In the genomic region with DNA sequence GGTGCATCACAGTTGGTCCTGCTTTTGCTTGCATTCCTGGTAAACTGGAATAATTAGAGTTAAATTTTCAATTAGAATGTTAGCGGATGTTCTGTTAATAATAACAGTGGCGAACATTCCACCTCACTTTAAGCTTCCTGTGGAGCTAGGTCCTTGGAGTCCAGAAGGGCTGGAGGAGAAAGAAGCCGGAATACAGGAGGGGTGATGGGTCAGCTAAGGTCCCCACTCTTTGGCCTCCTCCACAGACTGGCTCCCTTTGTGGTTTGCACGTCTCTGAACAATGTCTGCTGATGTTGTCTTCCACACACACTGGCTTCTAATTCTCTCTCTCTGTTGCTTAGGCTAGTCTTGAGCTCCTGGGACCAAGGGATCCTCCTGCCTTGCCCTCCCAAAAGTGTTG, we compare ENCODE assay signal across 24 cellular contexts. TPM values are rescaled to one million over a fixed set of nuclear protein-coding genes. Genes with fewer than 3 reads are reported as not detected.
A peak's percentile ranks its signal among the peaks of the same experiment; 100 is the strongest.
DNase-seq lines count a peak whose midpoint lies in the region; ATAC-seq, FAIRE-seq and TF ChIP-seq lines count a peak whose summit lies in the region.
"Had no signal": no experiment of that assay in that cellular context is flagged by ENCODE, and none has a peak within 500 bp of the region (broad histone marks: within the 10 kb centered on the region; RNA-seq: fewer than 3 reads in every experiment).

No MANE protein-coding gene starts in this region.

- FAIRE-seq in astrocyte (lab: Jason Lieb, UNC) = no peak
- FAIRE-seq: GM12878 had no signal

- peaks cover 3% of the 10 kb centered on the region for H3K36me3 Mint-ChIP-seq in astrocyte (ENCODE audit: low read depth, unreplicated experiment)
- H3K36me3 Mint-ChIP-seq in activated T-cell treated with anti-CD3 and anti-CD28 coated beads, Interleukin-2, amount 50 U/mL, for 72 hours (ENCODE audit: insufficient read depth in 2 of 2) = no peaks in the 10 kb centered on the region

- H3K27me3 ChIP-seq in right cardiac atrium (ENCODE audit: control insufficient read depth, insufficient read depth) (no peaks in the 10 kb centered on the region), astrocyte (ENCODE audit: insufficient read depth, low read length) (no peaks in the 10 kb centered on the region), trophoblast cell (ENCODE audit: insufficient read depth, low read length) (no peaks in the 10 kb centered on the region), ascending aorta (no peaks in the 10 kb centered on the region)
- H3K27me3 ChIP-seq: SJCRH30 had no signal

- DNase-seq in right cardiac atrium (no peak), Right ventricle myocardium inferior (ENCODE audit: missing footprints) (no peak), astrocyte (ENCODE audit: low read depth) (no peak), trophoblast cell (no peak), ascending aorta (ENCODE audit: low spot score in 2 of 2) (no peak)
- no peak for DNase-seq in activated T-cell treated with anti-CD3 and anti-CD28 coated beads, Interleukin-2, amount 50 U/mL, for 72 hours
- DNase-seq: CD4-positive, alpha-beta T cell; COR-L47; DMS 273 treated with DMSO at 0.1 percent for 48 hours; DND-41; GM23248; NCI-H1092 treated with DMSO at 0.1 percent for 48 hours; NCI-H1436 treated with DMSO at 0.1 percent for 48 hours; NCI-H2029 treated with DMSO at 0.1 percent for 48 hours; NCI-H226; NCI-H510A treated with DMSO at 0.1 percent for 48 hours; NCI-H774; SJCRH30 had no signal

- H3K9me3 ChIP-seq in right cardiac atrium (ENCODE audit: control insufficient read depth, low read length) = no peaks in the 10 kb centered on the region
- H3K9me3 ChIP-seq in astrocyte (ENCODE audit: insufficient read depth, low read depth, low read length) = no peaks in the 10 kb centered on the region
- H3K9me3 ChIP-seq in trophoblast cell (ENCODE audit: insufficient read depth, low read depth, low read length) = no peaks in the 10 kb centered on the region
- H3K9me3 ChIP-seq in ascending aorta = no peaks in the 10 kb centered on the region
- H3K9me3 ChIP-seq: HAP-1, SJCRH30 had no signal

- H3K23ac ChIP-seq in trophoblast cell (ENCODE audit: low read length) = no peak overlapping the region

- peaks cover 58% of the 10 kb centered on the region for H3K79me1 ChIP-seq in trophoblast cell (ENCODE audit: low read length)

- no peak overlapping the region for H3K9ac ChIP-seq in astrocyte (ENCODE audit: low read length)
- no peak overlapping the region for H3K9ac ChIP-seq in trophoblast cell (ENCODE audit: low read length)
- H3K9ac ChIP-seq: GM23248, KMS-11 had no signal

- H3K4ac ChIP-seq in trophoblast cell (ENCODE audit: low read depth, low read length) = peak overlapping the region; percentile 29

- H2BK120ac ChIP-seq in trophoblast cell (ENCODE audit: insufficient read depth, low read length, poor library complexity) = peak overlapping the region; percentile 81

- H3K27me3 Mint-ChIP-seq in astrocyte (ENCODE audit: low read depth, unreplicated experiment) = peaks cover 12% of the 10 kb centered on the region
- peaks cover 9% of the 10 kb centered on the region for H3K27me3 Mint-ChIP-seq in activated T-cell treated with anti-CD3 and anti-CD28 coated beads, Interleukin-2, amount 50 U/mL, for 72 hours (ENCODE audit: low read depth)
- H3K27me3 Mint-ChIP-seq: CD4-positive, alpha-beta T cell had no signal

- H3K4me1 ChIP-seq in right cardiac atrium (ENCODE audit: control insufficient read depth, insufficient read depth, low read length) (peaks cover 7% of the 10 kb centered on the region), astrocyte (ENCODE audit: insufficient read depth, low read length) (peaks cover 29% of the 10 kb centered on the region), trophoblast cell (ENCODE audit: control insufficient read depth in 1 of 2, insufficient read depth in 2 of 2, low read length in 2 of 2) (peaks cover 41 to 52% of the 10 kb centered on the region in 2 experiments), ascending aorta (peaks cover 0 to 16% of the 10 kb centered on the region in 2 donors)
- H3K4me1 ChIP-seq: HAP-1 had no signal

- H3K36me3 ChIP-seq in astrocyte (ENCODE audit: insufficient read depth, low read length) (no peaks in the 10 kb centered on the region), trophoblast cell (ENCODE audit: control insufficient read depth in 1 of 2, insufficient read depth in 2 of 2, low read length in 2 of 2) (no peaks in the 10 kb centered on the region), ascending aorta (no peaks in the 10 kb centered on the region)
- H3K36me3 ChIP-seq: HAP-1, SJCRH30 had no signal

- H3K27ac ChIP-seq in right cardiac atrium (ENCODE audit: low read length) (peak overlapping the region; percentile 36), astrocyte (ENCODE audit: low read depth, low read length) (no peak overlapping the region), trophoblast cell (ENCODE audit: low read depth, low read length) (peak overlapping the region; percentile 4), ascending aorta (no peak overlapping the region)
- H3K27ac ChIP-seq: GM23248, HL-60, KMS-11, SJCRH30 had no signal

- H3K4me2 ChIP-seq in astrocyte (ENCODE audit: low read length) (no peak overlapping the region), trophoblast cell (ENCODE audit: low read length) (no peak overlapping the region)
- H3K4me2 ChIP-seq: KMS-11 had no signal

- H2BK5ac ChIP-seq in trophoblast cell (ENCODE audit: low read depth, low read length, poor library complexity) = peak overlapping the region; percentile 84

- H3K18ac ChIP-seq in trophoblast cell (ENCODE audit: low read length) = no peak overlapping the region

- H3K4me1 Mint-ChIP-seq in astrocyte (ENCODE audit: low read depth, unreplicated experiment) = peaks cover 38% of the 10 kb centered on the region
- H3K4me1 Mint-ChIP-seq in activated T-cell treated with anti-CD3 and anti-CD28 coated beads, Interleukin-2, amount 50 U/mL, for 72 hours (ENCODE audit: low read depth) = peaks cover 16% of the 10 kb centered on the region

- intact Hi-C loops in right cardiac atrium (cut with DNase I) = no loop called here
- intact Hi-C loops in Right ventricle myocardium inferior (cut with DNase I) = no loop called here
- intact Hi-C loops in ascending aorta (cut with DNase I) = no loop called here

- peak overlapping the region; percentile 89 for H4K91ac ChIP-seq in trophoblast cell (ENCODE audit: low read depth, low read length)

- H2AFZ ChIP-seq in astrocyte (ENCODE audit: low read depth, low read length) (no peak overlapping the region), trophoblast cell (ENCODE audit: insufficient read depth, low read length, poor library complexity) (no peak overlapping the region)
- H2AFZ ChIP-seq: GM23248 had no signal

- TF ChIP-seq CTCF in astrocyte (IDR thresholded peaks at IDR 0.05; ENCODE audit: insufficient read depth, low read depth, low read length) = no peak
- no peak for TF ChIP-seq CTCF in ascending aorta (IDR thresholded peaks at IDR 0.05)

- H4K12ac ChIP-seq in trophoblast cell (ENCODE audit: low read depth, low read length) = no peak overlapping the region

- peaks cover 5% of the 10 kb centered on the region for H3K9me3 Mint-ChIP-seq in astrocyte (ENCODE audit: unreplicated experiment)
- H3K9me3 Mint-ChIP-seq in activated T-cell treated with anti-CD3 and anti-CD28 coated beads, Interleukin-2, amount 50 U/mL, for 72 hours = no peaks in the 10 kb centered on the region
- H3K9me3 Mint-ChIP-seq: CD4-positive, alpha-beta T cell had no signal

- H3K14ac ChIP-seq in trophoblast cell (ENCODE audit: low read length) = peak overlapping the region; percentile 78

- H3K79me2 ChIP-seq in astrocyte (ENCODE audit: insufficient read depth, low read length) (no peaks in the 10 kb centered on the region), trophoblast cell (ENCODE audit: control insufficient read depth, insufficient read depth, low read length, poor library complexity) (peaks cover 20% of the 10 kb centered on the region)

- no peak for ATAC-seq in right cardiac atrium
- no peak for ATAC-seq in Right ventricle myocardium inferior
- no peak for ATAC-seq in activated T-cell treated with anti-CD3 and anti-CD28 coated beads, Interleukin-2, amount 50 U/mL, for 72 hours (replicated peaks in 1 of 2)
- ATAC-seq in GM18870 (IDR thresholded peaks at IDR 0.05; ENCODE audit: unreplicated experiment) = no peak
- ATAC-seq: GM12878, Panc1 had no signal

- H2BK12ac ChIP-seq in trophoblast cell (ENCODE audit: low read length) = peak overlapping the region; percentile 94

- peak overlapping the region; percentile 91 for H2AK5ac ChIP-seq in trophoblast cell (ENCODE audit: low read length)

- H3K27ac Mint-ChIP-seq in astrocyte (ENCODE audit: unreplicated experiment) = peak overlapping the region; percentile 79
- H3K27ac Mint-ChIP-seq in activated T-cell treated with anti-CD3 and anti-CD28 coated beads, Interleukin-2, amount 50 U/mL, for 72 hours = no peak overlapping the region
- H3K27ac Mint-ChIP-seq: CD4-positive, alpha-beta T cell had no signal

- H4K20me1 ChIP-seq in astrocyte (ENCODE audit: insufficient read depth, low read length) = no peaks in the 10 kb centered on the region

- H4K8ac ChIP-seq in trophoblast cell (ENCODE audit: low read depth, low read length) = peak overlapping the region; percentile 48

- H3K4me3 Mint-ChIP-seq in astrocyte (ENCODE audit: unreplicated experiment) = peak overlapping the region; percentile 63
- no peak overlapping the region for H3K4me3 Mint-ChIP-seq in activated T-cell treated with anti-CD3 and anti-CD28 coated beads, Interleukin-2, amount 50 U/mL, for 72 hours
- H3K4me3 Mint-ChIP-seq: CD4-positive, alpha-beta T cell had no signal

- WGBS in right cardiac atrium = 52% methylated on average over 4 of the region's 4 CpGs
- no CpG with 5 or more reads among the region's 4 CpGs for WGBS in trophoblast cell (ENCODE audit: extremely low coverage, insufficient coverage, insufficient read length)

- no peak overlapping the region for H3K4me3 ChIP-seq in right cardiac atrium (ENCODE audit: low read length)
- no peak overlapping the region for H3K4me3 ChIP-seq in astrocyte (ENCODE audit: insufficient read depth, low read depth, low read length)
- no peak overlapping the region for H3K4me3 ChIP-seq in trophoblast cell (ENCODE audit: low read depth, low read length)
- no peak overlapping the region for H3K4me3 ChIP-seq in ascending aorta
- H3K4me3 ChIP-seq: GM12878, GM23248, HAP-1, SJCRH30 had no signal

RNA-seq across cellular contexts. Expression of a gene that starts 35.0 kb away (rescaled TPM):
- total RNA-seq in right cardiac atrium (1 to 10 TPM in 1 of 4 donors, under 1 TPM in 2, not detected in 1; 0.14 to 2.1 (median 0.59) TPM), Right ventricle myocardium inferior (0.41 TPM), astrocyte (10.6 and 11.4 TPM in 2 replicates), ascending aorta (not detected)
- polyA plus RNA-seq in right cardiac atrium = 0.27 TPM
- 43.4 and 44.7 TPM in 2 replicates for polyA plus RNA-seq in trophoblast cell (2013)
- 1 to 10 TPM; 1.2 to 2.1 TPM for total RNA-seq in activated T-cell treated with anti-CD3 and anti-CD28 coated beads, Interleukin-2, amount 50 U/mL, for 72 hours
- total RNA-seq: CD4-positive, alpha-beta T cell had no signal

Comparison
In these comparisons a context has a peak if more than half of its experiments do, and no peak if none do; other contexts are left out.
1. H3K27ac ChIP-seq: peak in right cardiac atrium (single experiment) and trophoblast cell (single experiment); none in astrocyte (single experiment) and ascending aorta (0 of 2).